In genomic region chr17:65514082-65514481, GRCh38 we compare ENCODE assay signal across 12 cellular contexts. TPM values are rescaled to one million over a fixed set of nuclear protein-coding genes. Genes with fewer than 3 reads are reported as not detected.
DNase-seq lines count a peak whose midpoint lies in the region; ATAC-seq, FAIRE-seq and TF ChIP-seq lines count a peak whose summit lies in the region.
"Had no signal": no experiment of that assay in that cellular context is flagged by ENCODE, and none has a peak within 500 bp of the region (broad histone marks: within the 10 kb centered on the region; RNA-seq: fewer than 3 reads in every experiment).

No MANE protein-coding gene starts in this region.

- peak; percentile 54 for FAIRE-seq in astrocyte (lab: Jason Lieb, UNC)
- FAIRE-seq: H54 had no signal

- peak overlapping the region; percentile 83 for H3K27ac ChIP-seq in ACC112 (ENCODE audit: low read depth, low read length)
- no peak overlapping the region for H3K27ac ChIP-seq in astrocyte (ENCODE audit: low read depth, low read length)
- H3K27ac ChIP-seq in transverse colon, result no peak overlapping the region
- H3K27ac ChIP-seq: thyroid gland had no signal

- H3K27me3 ChIP-seq in ACC112 (ENCODE audit: insufficient read depth, low read length) (no peaks in the 10 kb centered on the region), astrocyte (ENCODE audit: insufficient read depth, low read length) (peaks cover 2% of the 10 kb centered on the region), transverse colon (no peaks in the 10 kb centered on the region)
- H3K27me3 ChIP-seq: thyroid gland had no signal

- in situ Hi-C loops in transverse colon (cut with MboI; ENCODE audit: low pct_ligation_motif_present in 1 of 4, low pct_unique_long_range_greater_than_20kb in 1 of 4, low sequenced_read_pairs in 3 of 4), result no loop called here

- H3K79me2 ChIP-seq in ACC112 (ENCODE audit: control insufficient read depth, insufficient read depth, low read length, unreplicated experiment) (no peaks in the 10 kb centered on the region), astrocyte (ENCODE audit: insufficient read depth, low read length) (no peaks in the 10 kb centered on the region)

- peak overlapping the region; percentile 43 for H3K4me2 ChIP-seq in astrocyte (ENCODE audit: low read length)

- no peak for ATAC-seq in HG02938 (IDR thresholded peaks at IDR 0.05; ENCODE audit: unreplicated experiment)

- H3K36me3 Mint-ChIP-seq in astrocyte (ENCODE audit: low read depth, unreplicated experiment) (no peaks in the 10 kb centered on the region), CD14-positive monocyte (no peaks in the 10 kb centered on the region)

- H3K9ac ChIP-seq in astrocyte (ENCODE audit: low read length), result no peak overlapping the region

- H3K4me1 Mint-ChIP-seq in astrocyte (ENCODE audit: low read depth, unreplicated experiment), result peaks cover 12% of the 10 kb centered on the region
- H3K4me1 Mint-ChIP-seq in CD14-positive monocyte, result no peaks in the 10 kb centered on the region

- H3K27me3 Mint-ChIP-seq in astrocyte (ENCODE audit: low read depth, unreplicated experiment) (peaks cover 6% of the 10 kb centered on the region), CD14-positive monocyte (ENCODE audit: low read depth in 3 of 3) (peaks cover 5 to 10% (median 6%) of the 10 kb centered on the region in 3 donors)

- H3K27ac Mint-ChIP-seq in astrocyte (ENCODE audit: unreplicated experiment), result no peak overlapping the region
- H3K27ac Mint-ChIP-seq in CD14-positive monocyte, result no peak overlapping the region

- H3K9me3 Mint-ChIP-seq in astrocyte (ENCODE audit: unreplicated experiment) (peaks cover 8% of the 10 kb centered on the region), CD14-positive monocyte (peaks cover 0 to 10% (median 4%) of the 10 kb centered on the region in 7 donors)

- H4K20me1 ChIP-seq in astrocyte (ENCODE audit: insufficient read depth, low read length), result no peaks in the 10 kb centered on the region

- H3K36me3 ChIP-seq in ACC112 (ENCODE audit: insufficient read depth, low read length) (no peaks in the 10 kb centered on the region), astrocyte (ENCODE audit: insufficient read depth, low read length) (no peaks in the 10 kb centered on the region), transverse colon (no peaks in the 10 kb centered on the region)
- H3K36me3 ChIP-seq: thyroid gland had no signal

- H3K4me3 ChIP-seq in ACC112 (ENCODE audit: low read depth, low read length) (no peak overlapping the region), astrocyte (ENCODE audit: insufficient read depth, low read depth, low read length) (no peak overlapping the region), transverse colon (no peak overlapping the region)
- H3K4me3 ChIP-seq: thyroid gland had no signal

- TF ChIP-seq CTCF in astrocyte (IDR thresholded peaks at IDR 0.05; ENCODE audit: insufficient read depth, low read depth, low read length) (no peak), transverse colon (IDR thresholded peaks at IDR 0.05) (no peak), CD14-positive monocyte (IDR thresholded peaks at IDR 0.05) (no peak)

- intact Hi-C loops in transverse colon (cut with DNase I; ENCODE audit: low total_unique reads), result no loop called here
- intact Hi-C loops in cardiac septum (cut with DNase I), result no loop called here
- intact Hi-C loops in CD14-positive monocyte (cut with micrococcal nuclease), result no loop called here

- peaks cover 9% of the 10 kb centered on the region for H3K4me1 ChIP-seq in ACC112 (ENCODE audit: control insufficient read depth, insufficient read depth, low read length, unreplicated experiment)
- peaks cover 12% of the 10 kb centered on the region for H3K4me1 ChIP-seq in astrocyte (ENCODE audit: insufficient read depth, low read length)
- H3K4me1 ChIP-seq in transverse colon, result peaks cover 5 to 15% (median 11%) of the 10 kb centered on the region in 4 donors

- H2AFZ ChIP-seq in ACC112 (ENCODE audit: low read length, unreplicated experiment) (peak overlapping the region; percentile 83), astrocyte (ENCODE audit: low read depth, low read length) (no peak overlapping the region)

- TF ChIP-seq POLR2A in transverse colon (IDR thresholded peaks at IDR 0.05), result no peak

- TF ChIP-seq EP300 in transverse colon (IDR thresholded peaks at IDR 0.05; ENCODE audit: low read depth), result no peak

- DNase-seq in HCEC 1CT (peak; percentile 67), astrocyte (ENCODE audit: low read depth) (peak; percentile 96), kidney tubule cell (ENCODE audit: low spot score) (peak; percentile 38), transverse colon (no peak), cardiac septum (ENCODE audit: low spot score) (no peak), CD14-positive monocyte (ENCODE audit: low spot score) (no peak)
- DNase-seq: Calu3, NCI-H2029 treated with DMSO at 0.1 percent for 48 hours, thyroid gland had no signal

- H3K4me3 Mint-ChIP-seq in astrocyte (ENCODE audit: unreplicated experiment), result no peak overlapping the region
- no peak overlapping the region for H3K4me3 Mint-ChIP-seq in CD14-positive monocyte

- no peaks in the 10 kb centered on the region for H3K9me3 ChIP-seq in astrocyte (ENCODE audit: insufficient read depth, low read depth, low read length)
- H3K9me3 ChIP-seq in transverse colon, result no peaks in the 10 kb centered on the region
- H3K9me3 ChIP-seq: thyroid gland had no signal

- 69 to 78% methylated on average over 1 to 8 of the region's 8 CpGs for WGBS in transverse colon (ENCODE audit: low coverage in 1 of 2), 2 donors

RNA-seq across cellular contexts. Expression of gene AXIN2, which starts 47.4 kb away (rescaled TPM):
- total RNA-seq in astrocyte, result 8.0 and 8.9 TPM in 2 replicates
- total RNA-seq in transverse colon, result 10 to 100 TPM; 17.6 to 87.6 (median 23.8) TPM
- total RNA-seq in cardiac septum, result 12.4 TPM
- under 1 TPM in 1 of 2 donors, not detected in 1; 0.10 TPM for polyA plus RNA-seq in CD14-positive monocyte

Comparison
In these comparisons a context has a peak if more than half of its experiments do, and no peak if none do; other contexts are left out.
1. DNase-seq: peak in HCEC 1CT (single experiment), astrocyte (single experiment) and kidney tubule cell (single experiment); none in transverse colon (single experiment), cardiac septum (single experiment) and CD14-positive monocyte (single experiment).